10 cellular contexts compared by ENCODE assay signal in genomic region chr4:183876268-183876934, GRCh38. TPM values are rescaled to one million over a fixed set of nuclear protein-coding genes. Genes with fewer than 3 reads are reported as not detected.
DNase-seq lines count a peak whose midpoint lies in the region; ATAC-seq and TF ChIP-seq lines count a peak whose summit lies in the region.
"Had no signal": no experiment of that assay in that cellular context is flagged by ENCODE, and none has a peak within 500 bp of the region (broad histone marks: within the 10 kb centered on the region; RNA-seq: fewer than 3 reads in every experiment).

No MANE protein-coding gene starts in this region.

- H3K27ac Mint-ChIP-seq in activated CD4-positive, alpha-beta T cell treated with anti-CD3 and anti-CD28 coated beads for 36 hours = no peak overlapping the region

- TF ChIP-seq POLR2A in breast epithelium (IDR thresholded peaks at IDR 0.05) = no peak

- no peak for ATAC-seq in activated CD4-positive, alpha-beta T cell treated with anti-CD3 and anti-CD28 coated beads for 36 hours

- H3K4me1 ChIP-seq in breast epithelium (no peaks in the 10 kb centered on the region), liver (ENCODE audit: control insufficient read depth in 4 of 4, insufficient read depth in 4 of 4, low read length in 3 of 4) (no peaks in the 10 kb centered on the region), urinary bladder (ENCODE audit: insufficient read depth) (no peaks in the 10 kb centered on the region)

- H3K36me3 ChIP-seq in breast epithelium = no peaks in the 10 kb centered on the region
- no peaks in the 10 kb centered on the region for H3K36me3 ChIP-seq in liver (ENCODE audit: control insufficient read depth in 4 of 4, insufficient read depth in 3 of 4, low read depth in 1 of 4, low read length in 3 of 4)
- no peaks in the 10 kb centered on the region for H3K36me3 ChIP-seq in urinary bladder (ENCODE audit: insufficient read depth)

- no peaks in the 10 kb centered on the region for H3K27me3 ChIP-seq in breast epithelium
- no peaks in the 10 kb centered on the region for H3K27me3 ChIP-seq in liver (ENCODE audit: control insufficient read depth in 4 of 4, insufficient read depth in 4 of 4, low read length in 3 of 4)

- H3K9me3 ChIP-seq in breast epithelium (no peaks in the 10 kb centered on the region), liver (ENCODE audit: control insufficient read depth in 4 of 4, low read length in 3 of 4) (no peaks in the 10 kb centered on the region)

- DNase-seq in NCI-H1417 (lab: John Stamatoyannopoulos, UW) (peak in 2 of 3 experiments; percentile 21 to 51), NCI-H1417 treated with DMSO at 0.1 percent for 48 hours (lab: John Stamatoyannopoulos, UW) (no peak), breast epithelium (ENCODE audit: low spot score in 2 of 2) (peak in 1 of 2 donors; percentile 44), occipital lobe (lab: John Stamatoyannopoulos, UW) (no peak)
- no peak for DNase-seq in activated CD4-positive, alpha-beta T cell treated with anti-CD3 and anti-CD28 coated beads for 36 hours
- DNase-seq in stimulated activated CD4-positive, alpha-beta T cell treated with anti-CD3 and anti-CD28 coated beads, Interleukin-15, amount 100 ng/mL, for 24 hours = no peak

- 64% methylated on average over 18 of the region's 18 CpGs for WGBS in liver
- 21% methylated on average over 18 of the region's 18 CpGs for WGBS in urinary bladder

- H3K4me3 ChIP-seq in breast epithelium = peak overlapping the region; percentile 42 to 63 (median 52)
- peak overlapping the region; percentile 27 to 46 (median 29) for H3K4me3 ChIP-seq in liver (ENCODE audit: low read depth in 1 of 3, low read length in 3 of 3)
- H3K4me3 ChIP-seq in urinary bladder (ENCODE audit: low read depth, low read length) = peak overlapping the region; percentile 38

- TF ChIP-seq CTCF in breast epithelium (IDR thresholded peaks at IDR 0.05) (no peak), liver (IDR thresholded peaks at IDR 0.05; ENCODE audit: low read depth, low read length, missing input control) (no peak)

- no peaks in the 10 kb centered on the region for H3K4me1 Mint-ChIP-seq in activated CD4-positive, alpha-beta T cell treated with anti-CD3 and anti-CD28 coated beads for 36 hours

- H3K27me3 Mint-ChIP-seq in activated CD4-positive, alpha-beta T cell treated with anti-CD3 and anti-CD28 coated beads for 36 hours = no peaks in the 10 kb centered on the region

- H3K9me3 Mint-ChIP-seq in activated CD4-positive, alpha-beta T cell treated with anti-CD3 and anti-CD28 coated beads for 36 hours (ENCODE audit: low read depth) = no peaks in the 10 kb centered on the region

- H3K4me3 Mint-ChIP-seq in activated CD4-positive, alpha-beta T cell treated with anti-CD3 and anti-CD28 coated beads for 36 hours = no peak overlapping the region

- intact Hi-C loops in breast epithelium (cut with DNase I; ENCODE audit: low total_unique reads) = no loop called here
- intact Hi-C loops in activated CD4-positive, alpha-beta T cell treated with anti-CD3 and anti-CD28 coated beads for 36 hours (cut with DNase I, micrococcal nuclease) = no loop called here

- CTCF ChIA-PET in activated CD4-positive, alpha-beta T cell treated with anti-CD3 and anti-CD28 coated beads for 36 hours (lab: Charles Lee) = interaction anchor here (1.1 kb wide), 1 partner anchor 225 kb away, joined by 3 read pairs; no protein-coding TSS in a partner anchor

- POLR2A ChIA-PET in activated CD4-positive, alpha-beta T cell treated with anti-CD3 and anti-CD28 coated beads for 36 hours (lab: Charles Lee) = no interaction called here

- H3K27ac ChIP-seq in breast epithelium = peak overlapping the region; percentile 52 to 67
- H3K27ac ChIP-seq in liver (ENCODE audit: low read depth in 1 of 2, low read length in 2 of 2) = peak overlapping the region in 1 of 2 donors; percentile 33
- peak overlapping the region; percentile 18 for H3K27ac ChIP-seq in urinary bladder (ENCODE audit: low read depth)
- H3K27ac ChIP-seq: 22Rv1, KMS-11 had no signal

- TF ChIP-seq RAD21 in liver (IDR thresholded peaks at IDR 0.05) = no peak

- H3K36me3 Mint-ChIP-seq in activated CD4-positive, alpha-beta T cell treated with anti-CD3 and anti-CD28 coated beads for 36 hours (ENCODE audit: low read depth) = no peaks in the 10 kb centered on the region

- H3K9ac ChIP-seq in liver (ENCODE audit: low read depth in 1 of 2, low read length in 2 of 2) = no peak overlapping the region
- H3K9ac ChIP-seq: KMS-11 had no signal

TF ChIP-seq in liver, 16 proteins besides CTCF, POLR2A, EP300 and RAD21:
- TF ChIP-seq GABPA (IDR thresholded peaks at IDR 0.05 in 1 of 2, conservative IDR thresholded peaks at IDR 0.05 in 1 of 2) (no peak), TAF1 (conservative IDR thresholded peaks at IDR 0.05) (no peak), SP1 (IDR thresholded peaks at IDR 0.05) (no peak), RXRA (IDR thresholded peaks at IDR 0.05) (no peak), NR2F2 (IDR thresholded peaks at IDR 0.05) (no peak)
- TF ChIP-seq, protein P1, sequence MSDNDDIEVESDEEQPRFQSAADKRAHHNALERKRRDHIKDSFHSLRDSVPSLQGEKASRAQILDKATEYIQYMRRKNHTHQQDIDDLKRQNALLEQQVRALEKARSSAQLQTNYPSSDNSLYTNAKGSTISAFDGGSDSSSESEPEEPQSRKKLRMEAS (IDR thresholded peaks at IDR 0.05) = no peak

RNA-seq across cellular contexts. Expression of gene STOX2, which starts 28.7 kb away (rescaled TPM):
- total RNA-seq in breast epithelium (10 to 100 TPM in 2 of 3 donors, 1 to 10 TPM in 1; 7.9 to 11.2 (median 10.7) TPM), liver (10 to 100 TPM in 1 of 2 donors, 1 to 10 TPM in 1; 1.6 to 12.6 TPM), urinary bladder (35.7 TPM), occipital lobe (42.3 TPM)
- polyA plus RNA-seq in liver (1 to 10 TPM; 1.4 to 1.6 TPM), urinary bladder (4.0 TPM)
- total RNA-seq in activated CD4-positive, alpha-beta T cell treated with anti-CD3 and anti-CD28 coated beads for 36 hours = not detected

Comparison
In these comparisons a context has a peak if more than half of its experiments do, and no peak if none do; other contexts are left out.
1. DNase-seq: peak in NCI-H1417 (2 of 3); none in NCI-H1417 treated with DMSO at 0.1 percent for 48 hours (single experiment), occipital lobe (single experiment), activated CD4-positive, alpha-beta T cell treated with anti-CD3 and anti-CD28 coated beads for 36 hours (single experiment) and stimulated activated CD4-positive, alpha-beta T cell treated with anti-CD3 and anti-CD28 coated beads, Interleukin-15, amount 100 ng/mL, for 24 hours (single experiment).
2. Peak in every context shown above with its lines, with median percentiles within 50 percentile points of each other: H3K4me3 ChIP-seq.